In the genomic region with DNA sequence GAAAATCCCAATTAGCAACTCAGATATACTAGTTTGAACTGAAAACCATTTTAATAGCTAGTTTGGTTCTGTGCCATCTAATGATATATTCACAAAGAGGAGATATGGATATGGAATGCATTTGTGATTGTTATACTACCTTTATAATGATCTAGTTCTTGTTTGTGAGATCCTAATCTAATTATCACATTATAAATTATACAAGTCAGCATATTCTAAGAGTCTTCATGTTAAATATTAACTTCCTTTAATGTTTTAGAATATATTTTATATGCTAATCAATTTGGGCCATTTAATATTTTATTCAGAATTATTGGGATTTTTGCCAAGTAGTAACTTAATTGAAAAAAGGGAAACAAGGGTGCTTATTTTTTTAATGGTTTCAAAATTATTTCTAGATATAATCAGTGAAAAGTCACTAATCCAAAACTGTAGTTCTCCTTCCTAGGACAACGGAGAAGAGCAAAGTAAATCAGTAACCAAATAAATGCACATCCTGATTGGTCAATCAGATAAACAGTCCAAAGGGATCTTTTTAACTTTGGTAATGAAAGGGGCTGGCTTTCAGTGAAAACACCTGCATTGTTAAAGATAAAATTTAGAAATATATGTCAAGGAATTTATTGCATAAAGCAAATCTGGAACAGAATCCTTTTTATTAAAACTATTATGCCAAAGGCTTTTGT, we compare ENCODE assay signal across 29 cellular contexts.
"Had no signal": no experiment of that assay in that cellular context is flagged by ENCODE, and none has a peak within 500 bp of the region (broad histone marks: within the 10 kb centered on the region; RNA-seq: fewer than 3 reads in every experiment).

No MANE protein-coding gene starts in this region.

- H3K36me3 ChIP-seq: brain microvascular endothelial cell had no signal

- H3K27ac ChIP-seq: brain microvascular endothelial cell, coronary artery, dorsolateral prefrontal cortex had no signal

- FAIRE-seq: astrocyte, bronchial epithelial cell, frontal cortex had no signal

- DNase-seq: activated CD4-positive, alpha-beta memory T cell treated with anti-CD3 and anti-CD28 coated beads, Interleukin-2, amount 10 ng/mL, durations not matched to agents 7 days and 5 days; activated CD4-positive, alpha-beta T cell treated with anti-CD3 and anti-CD28 coated beads for 1 hour; activated CD4-positive, alpha-beta T cell treated with anti-CD3 and anti-CD28 coated beads for 4 hours; activated CD4-positive, alpha-beta T cell treated with anti-CD3 and anti-CD28 coated beads, Interleukin-2, amount 10 ng/mL, durations not matched to agents 7 days and 5 days; activated CD4-positive, alpha-beta T cell treated with anti-CD3 and anti-CD28 coated beads, Interleukin-2, amount 50 U/mL, for 4 hours; activated CD4-positive, CD25-positive, alpha-beta regulatory T cell; activated CD8-positive, alpha-beta memory T cell treated with anti-CD3 and anti-CD28 coated beads, Interleukin-2, amount 50 U/mL, for 48 hours; activated gamma-delta T cell; activated naive CD4-positive, alpha-beta T cell; activated naive CD4-positive, alpha-beta T cell treated with anti-CD3 and anti-CD28 coated beads, Interleukin-2, amount 10 ng/mL, durations not matched to agents 7 days and 5 days; activated naive CD8-positive, alpha-beta T cell treated with anti-CD3 and anti-CD28 coated beads, Interleukin-2, amount 10 ng/mL, durations not matched to agents 7 days and 5 days; activated T-cell treated with anti-CD3 and anti-CD28 coated beads for 4 hours; activated T-cell treated with anti-CD3 and anti-CD28 coated beads, Interleukin-2, amount 50 U/mL, for 24 hours; activated T-cell treated with anti-CD3 and anti-CD28 coated beads, Interleukin-2, amount 50 U/mL, for 72 hours; anterior cingulate cortex; brain microvascular endothelial cell; dorsolateral prefrontal cortex; effector memory CD4-positive, alpha-beta T cell; endodermal cell; foreskin fibroblast; head of caudate nucleus; T-helper 17 cell; T1000 had no signal

- ATAC-seq: activated naive CD4-positive, alpha-beta T cell treated with anti-CD3 and anti-CD28 coated beads, Interleukin-2, amount 50 U/mL, for 72 hours; activated T-cell treated with anti-CD3 and anti-CD28 coated beads, Interleukin-2, amount 50 U/mL, for 72 hours; esophagus mucosa; T-helper 17 cell had no signal

- H3K27me3 ChIP-seq: brain microvascular endothelial cell, dorsolateral prefrontal cortex had no signal

- H3K4me3 ChIP-seq: coronary artery, dorsolateral prefrontal cortex had no signal
